Comparison of ENCODE assay signal across 7 cellular contexts in genomic region chr2:62194558-62195420, GRCh38. TPM values are rescaled to one million over a fixed set of nuclear protein-coding genes. Genes with fewer than 3 reads are reported as not detected.
A peak's percentile ranks its signal among the peaks of the same experiment; 100 is the strongest.
DNase-seq lines count a peak whose midpoint lies in the region; TF ChIP-seq lines count a peak whose summit lies in the region.

No MANE protein-coding gene starts in this region.

- no peak for TF ChIP-seq CTCF in astrocyte of the spinal cord (IDR thresholded peaks at IDR 0.05; ENCODE audit: low read depth, low read length)

- DNase-seq in astrocyte of the spinal cord (ENCODE audit: low read depth, low spot score): no peak
- peak in 5 of 49 donors; percentile 15 to 27 (median 16) for DNase-seq in substantia nigra (lab: John Stamatoyannopoulos, UW)
- DNase-seq in NCI-H510A treated with DMSO at 0.1 percent for 48 hours (lab: John Stamatoyannopoulos, UW): no peak
- DNase-seq in GOT3 (lab: John Stamatoyannopoulos, UW): no peak
- no peak for DNase-seq in stimulated activated CD4-positive, alpha-beta T cell treated with anti-CD3 and anti-CD28 coated beads, Interleukin-2, amount 100 ng/mL, for 48 hours

- H3K4me1 ChIP-seq in HUES64 (ENCODE audit: insufficient read depth, low read length): peaks cover 12% of the 10 kb centered on the region

- no peaks in the 10 kb centered on the region for H3K36me3 ChIP-seq in HUES64 (ENCODE audit: insufficient read depth, low read length)

- WGBS in HUES64: 93% methylated on average over 51 of the region's 51 CpGs

- H3K9ac ChIP-seq in HUES64 (ENCODE audit: low read depth, low read length): peak overlapping the region; percentile 63; the same call in 1 of the 2 replicates

- in situ Hi-C loops in astrocyte of the spinal cord (cut with HindIII; ENCODE audit: low sequenced_read_pairs): no loop called here

- H3K27ac ChIP-seq in HUES64 (ENCODE audit: low read depth, low read length): no peak overlapping the region
- peak overlapping the region; percentile 89 for H3K27ac ChIP-seq in layer of hippocampus (ENCODE audit: low read depth, low read length)
- peak overlapping the region; percentile 94 for H3K27ac ChIP-seq in substantia nigra (ENCODE audit: low read depth, low read length, poor library complexity, severe bottlenecking)

- peak overlapping the region; percentile 96 for H3K4me3 ChIP-seq in HUES64 (ENCODE audit: low read length)
- peak overlapping the region; percentile 94 for H3K4me3 ChIP-seq in astrocyte of the spinal cord (ENCODE audit: low read depth, low read length)

- H3K9me3 ChIP-seq in HUES64 (ENCODE audit: insufficient read depth, low read depth, low read length): no peaks in the 10 kb centered on the region

- H3K27me3 ChIP-seq in HUES64 (ENCODE audit: insufficient read depth, low read length) (no peaks in the 10 kb centered on the region), layer of hippocampus (ENCODE audit: control insufficient read depth, insufficient read depth, low read length) (no peaks in the 10 kb centered on the region)

RNA-seq across cellular contexts. Expression of gene B3GNT2, which starts 1.1 kb away (rescaled TPM):
- 22.2 TPM for polyA plus RNA-seq in HUES64 (2013, experiment 1 of 2)
- polyA plus RNA-seq in HUES64 (2013, experiment 2 of 2): 24.3 TPM
